1 cellular context compared by ENCODE assay signal in the genomic region with DNA sequence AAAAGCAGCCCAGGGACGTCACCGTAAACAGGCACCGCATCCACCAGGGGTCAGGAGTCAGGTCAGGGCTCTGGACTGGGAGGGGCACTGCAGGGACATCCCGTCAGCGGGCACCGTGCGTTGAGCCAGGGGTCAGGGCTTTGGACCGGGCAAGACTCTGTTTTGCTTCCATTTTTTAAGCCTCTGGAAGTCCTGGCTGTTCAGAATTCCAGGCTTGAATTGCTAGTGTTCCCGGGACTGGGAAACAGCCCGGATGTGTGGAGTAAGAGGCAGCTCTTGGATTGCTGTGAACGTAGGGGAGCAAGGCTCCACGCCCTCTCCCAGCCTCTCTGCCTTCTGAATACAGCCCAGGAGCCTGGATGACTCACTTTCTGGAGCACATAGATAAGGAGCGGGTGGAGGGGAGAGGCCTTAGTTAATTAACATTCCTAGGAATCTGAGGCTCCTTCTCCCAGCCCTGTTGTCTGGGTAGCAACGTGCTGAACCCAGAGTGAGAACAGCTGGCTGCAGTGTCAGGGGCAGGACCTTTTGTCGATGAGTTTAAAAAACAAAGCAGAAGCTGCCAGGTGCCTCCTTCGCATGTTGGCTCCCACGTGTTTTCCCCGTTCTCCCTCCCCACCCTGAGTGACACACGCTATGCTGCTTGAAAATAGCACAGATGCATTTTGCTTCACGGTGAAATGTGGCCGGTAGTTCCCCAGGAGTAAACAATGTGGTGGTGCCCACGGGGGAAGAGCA.
TF ChIP-seq lines count a peak whose summit lies in the region.

No MANE protein-coding gene starts in this region.

TF ChIP-seq in HepG2, 621 proteins besides CTCF, POLR2A, EP300 and RAD21 (continued from another document and continues in another):
- TF ChIP-seq ARID4A (CRISPR knock-in tag; IDR thresholded peaks at IDR 0.05; ENCODE audit: borderline replicate concordance) (peak; percentile 55; the same call in 1 of the 2 replicates), HDAC1 (CRISPR knock-in tag; IDR thresholded peaks at IDR 0.05) (peak; percentile 38; the same call in 1 of the 2 replicates), MEIS1 (CRISPR knock-in tag; IDR thresholded peaks at IDR 0.05; ENCODE audit: borderline replicate concordance) (no peak), SCMH1 (CRISPR knock-in tag; IDR thresholded peaks at IDR 0.05; ENCODE audit: borderline replicate concordance) (no peak), HBP1 (CRISPR knock-in tag; IDR thresholded peaks at IDR 0.05; ENCODE audit: low read depth) (peak; percentile 31; the same call in 1 of the 2 replicates), SMARCC2 (IDR thresholded peaks at IDR 0.05) (no peak), RFXANK (CRISPR knock-in tag; IDR thresholded peaks at IDR 0.05) (no peak), CEBPB (IDR thresholded peaks at IDR 0.05; ENCODE audit: borderline replicate concordance, low read depth, low read length) (no peak), PHF20 (CRISPR knock-in tag; IDR thresholded peaks at IDR 0.05) (no peak), RARA (CRISPR knock-in tag; IDR thresholded peaks at IDR 0.05) (peak; percentile 86), TBL1XR1 (IDR thresholded peaks at IDR 0.05; ENCODE audit: borderline replicate concordance, low read length, partially characterized antibody) (no peak), ZNF841 (CRISPR knock-in tag; IDR thresholded peaks at IDR 0.05; ENCODE audit: borderline replicate concordance) (no peak), MTF1 (CRISPR knock-in tag; IDR thresholded peaks at IDR 0.05) (no peak), ZNF737 (CRISPR knock-in tag; IDR thresholded peaks at IDR 0.05; ENCODE audit: borderline replicate concordance) (no peak), RFX1 (IDR thresholded peaks at IDR 0.05) (no peak), ATF7-NPFF (CRISPR knock-in tag; IDR thresholded peaks at IDR 0.05; ENCODE audit: low read depth) (no peak), ZNF772 (CRISPR knock-in tag; IDR thresholded peaks at IDR 0.05) (no peak), ZNF891 (CRISPR knock-in tag; IDR thresholded peaks at IDR 0.05) (no peak), ATF1 (CRISPR knock-in tag; IDR thresholded peaks at IDR 0.05) (no peak), ZNF709 (CRISPR knock-in tag; IDR thresholded peaks at IDR 0.05) (no peak), SMC3 (IDR thresholded peaks at IDR 0.05; ENCODE audit: low read length) (no peak), CCDC6 (CRISPR knock-in tag; IDR thresholded peaks at IDR 0.05) (no peak), HNRNPL (IDR thresholded peaks at IDR 0.05; ENCODE audit: low read depth, low read length) (0 out of 2 replicates have a peak, but pooled peaks have one; percentile 60), ZNF580 (CRISPR knock-in tag; IDR thresholded peaks at IDR 0.05; ENCODE audit: borderline replicate concordance, low read depth) (no peak), NFKB2 (CRISPR knock-in tag; IDR thresholded peaks at IDR 0.05; ENCODE audit: borderline replicate concordance) (no peak), PHF5A (CRISPR knock-in tag; IDR thresholded peaks at IDR 0.05; ENCODE audit: low read depth, unreplicated experiment) (no peak), ZNF512 (CRISPR knock-in tag; IDR thresholded peaks at IDR 0.05) (no peak), FOXP1 (IDR thresholded peaks at IDR 0.05) (no peak), FOXP1 (CRISPR knock-in tag; IDR thresholded peaks at IDR 0.05) (peak; percentile 61), NR2F6 (IDR thresholded peaks at IDR 0.05) (peak; percentile 92), NR2F6 (CRISPR knock-in tag; IDR thresholded peaks at IDR 0.05) (peak; percentile 94), ARNTL (CRISPR knock-in tag; IDR thresholded peaks at IDR 0.05) (no peak)
- TF ChIP-seq, protein P1, sequence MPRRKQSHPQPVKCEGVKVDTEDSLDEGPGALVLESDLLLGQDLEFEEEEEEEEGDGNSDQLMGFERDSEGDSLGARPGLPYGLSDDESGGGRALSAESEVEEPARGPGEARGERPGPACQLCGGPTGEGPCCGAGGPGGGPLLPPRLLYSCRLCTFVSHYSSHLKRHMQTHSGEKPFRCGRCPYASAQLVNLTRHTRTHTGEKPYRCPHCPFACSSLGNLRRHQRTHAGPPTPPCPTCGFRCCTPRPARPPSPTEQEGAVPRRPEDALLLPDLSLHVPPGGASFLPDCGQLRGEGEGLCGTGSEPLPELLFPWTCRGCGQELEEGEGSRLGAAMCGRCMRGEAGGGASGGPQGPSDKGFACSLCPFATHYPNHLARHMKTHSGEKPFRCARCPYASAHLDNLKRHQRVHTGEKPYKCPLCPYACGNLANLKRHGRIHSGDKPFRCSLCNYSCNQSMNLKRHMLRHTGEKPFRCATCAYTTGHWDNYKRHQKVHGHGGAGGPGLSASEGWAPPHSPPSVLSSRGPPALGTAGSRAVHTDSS (CRISPR knock-in tag; conservative IDR thresholded peaks at IDR 0.05), result no peak
- TF ChIP-seq, protein P2, sequence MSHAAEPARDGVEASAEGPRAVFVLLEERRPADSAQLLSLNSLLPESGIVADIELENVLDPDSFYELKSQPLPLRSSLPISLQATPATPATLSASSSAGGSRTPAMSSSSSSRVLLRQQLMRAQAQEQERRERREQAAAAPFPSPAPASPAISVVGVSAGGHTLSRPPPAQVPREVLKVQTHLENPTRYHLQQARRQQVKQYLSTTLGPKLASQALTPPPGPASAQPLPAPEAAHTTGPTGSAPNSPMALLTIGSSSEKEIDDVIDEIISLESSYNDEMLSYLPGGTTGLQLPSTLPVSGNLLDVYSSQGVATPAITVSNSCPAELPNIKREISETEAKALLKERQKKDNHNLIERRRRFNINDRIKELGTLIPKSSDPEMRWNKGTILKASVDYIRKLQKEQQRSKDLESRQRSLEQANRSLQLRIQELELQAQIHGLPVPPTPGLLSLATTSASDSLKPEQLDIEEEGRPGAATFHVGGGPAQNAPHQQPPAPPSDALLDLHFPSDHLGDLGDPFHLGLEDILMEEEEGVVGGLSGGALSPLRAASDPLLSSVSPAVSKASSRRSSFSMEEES (CRISPR knock-in tag; IDR thresholded peaks at IDR 0.05), result no peak
- TF ChIP-seq, protein P3, sequence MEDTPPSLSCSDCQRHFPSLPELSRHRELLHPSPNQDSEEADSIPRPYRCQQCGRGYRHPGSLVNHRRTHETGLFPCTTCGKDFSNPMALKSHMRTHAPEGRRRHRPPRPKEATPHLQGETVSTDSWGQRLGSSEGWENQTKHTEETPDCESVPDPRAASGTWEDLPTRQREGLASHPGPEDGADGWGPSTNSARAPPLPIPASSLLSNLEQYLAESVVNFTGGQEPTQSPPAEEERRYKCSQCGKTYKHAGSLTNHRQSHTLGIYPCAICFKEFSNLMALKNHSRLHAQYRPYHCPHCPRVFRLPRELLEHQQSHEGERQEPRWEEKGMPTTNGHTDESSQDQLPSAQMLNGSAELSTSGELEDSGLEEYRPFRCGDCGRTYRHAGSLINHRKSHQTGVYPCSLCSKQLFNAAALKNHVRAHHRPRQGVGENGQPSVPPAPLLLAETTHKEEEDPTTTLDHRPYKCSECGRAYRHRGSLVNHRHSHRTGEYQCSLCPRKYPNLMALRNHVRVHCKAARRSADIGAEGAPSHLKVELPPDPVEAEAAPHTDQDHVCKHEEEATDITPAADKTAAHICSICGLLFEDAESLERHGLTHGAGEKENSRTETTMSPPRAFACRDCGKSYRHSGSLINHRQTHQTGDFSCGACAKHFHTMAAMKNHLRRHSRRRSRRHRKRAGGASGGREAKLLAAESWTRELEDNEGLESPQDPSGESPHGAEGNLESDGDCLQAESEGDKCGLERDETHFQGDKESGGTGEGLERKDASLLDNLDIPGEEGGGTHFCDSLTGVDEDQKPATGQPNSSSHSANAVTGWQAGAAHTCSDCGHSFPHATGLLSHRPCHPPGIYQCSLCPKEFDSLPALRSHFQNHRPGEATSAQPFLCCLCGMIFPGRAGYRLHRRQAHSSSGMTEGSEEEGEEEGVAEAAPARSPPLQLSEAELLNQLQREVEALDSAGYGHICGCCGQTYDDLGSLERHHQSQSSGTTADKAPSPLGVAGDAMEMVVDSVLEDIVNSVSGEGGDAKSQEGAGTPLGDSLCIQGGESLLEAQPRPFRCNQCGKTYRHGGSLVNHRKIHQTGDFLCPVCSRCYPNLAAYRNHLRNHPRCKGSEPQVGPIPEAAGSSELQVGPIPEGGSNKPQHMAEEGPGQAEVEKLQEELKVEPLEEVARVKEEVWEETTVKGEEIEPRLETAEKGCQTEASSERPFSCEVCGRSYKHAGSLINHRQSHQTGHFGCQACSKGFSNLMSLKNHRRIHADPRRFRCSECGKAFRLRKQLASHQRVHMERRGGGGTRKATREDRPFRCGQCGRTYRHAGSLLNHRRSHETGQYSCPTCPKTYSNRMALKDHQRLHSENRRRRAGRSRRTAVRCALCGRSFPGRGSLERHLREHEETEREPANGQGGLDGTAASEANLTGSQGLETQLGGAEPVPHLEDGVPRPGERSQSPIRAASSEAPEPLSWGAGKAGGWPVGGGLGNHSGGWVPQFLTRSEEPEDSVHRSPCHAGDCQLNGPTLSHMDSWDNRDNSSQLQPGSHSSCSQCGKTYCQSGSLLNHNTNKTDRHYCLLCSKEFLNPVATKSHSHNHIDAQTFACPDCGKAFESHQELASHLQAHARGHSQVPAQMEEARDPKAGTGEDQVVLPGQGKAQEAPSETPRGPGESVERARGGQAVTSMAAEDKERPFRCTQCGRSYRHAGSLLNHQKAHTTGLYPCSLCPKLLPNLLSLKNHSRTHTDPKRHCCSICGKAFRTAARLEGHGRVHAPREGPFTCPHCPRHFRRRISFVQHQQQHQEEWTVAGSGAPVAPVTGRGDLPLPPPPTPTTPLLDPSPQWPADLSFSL (CRISPR knock-in tag; IDR thresholded peaks at IDR 0.05), result no peak
- TF ChIP-seq, protein P4, sequence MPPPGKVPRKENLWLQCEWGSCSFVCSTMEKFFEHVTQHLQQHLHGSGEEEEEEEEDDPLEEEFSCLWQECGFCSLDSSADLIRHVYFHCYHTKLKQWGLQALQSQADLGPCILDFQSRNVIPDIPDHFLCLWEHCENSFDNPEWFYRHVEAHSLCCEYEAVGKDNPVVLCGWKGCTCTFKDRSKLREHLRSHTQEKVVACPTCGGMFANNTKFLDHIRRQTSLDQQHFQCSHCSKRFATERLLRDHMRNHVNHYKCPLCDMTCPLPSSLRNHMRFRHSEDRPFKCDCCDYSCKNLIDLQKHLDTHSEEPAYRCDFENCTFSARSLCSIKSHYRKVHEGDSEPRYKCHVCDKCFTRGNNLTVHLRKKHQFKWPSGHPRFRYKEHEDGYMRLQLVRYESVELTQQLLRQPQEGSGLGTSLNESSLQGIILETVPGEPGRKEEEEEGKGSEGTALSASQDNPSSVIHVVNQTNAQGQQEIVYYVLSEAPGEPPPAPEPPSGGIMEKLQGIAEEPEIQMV (CRISPR knock-in tag; IDR thresholded peaks at IDR 0.05; ENCODE audit: low read depth), result no peak
